ENCODE assay signal across 17 cellular contexts in the genomic region with DNA sequence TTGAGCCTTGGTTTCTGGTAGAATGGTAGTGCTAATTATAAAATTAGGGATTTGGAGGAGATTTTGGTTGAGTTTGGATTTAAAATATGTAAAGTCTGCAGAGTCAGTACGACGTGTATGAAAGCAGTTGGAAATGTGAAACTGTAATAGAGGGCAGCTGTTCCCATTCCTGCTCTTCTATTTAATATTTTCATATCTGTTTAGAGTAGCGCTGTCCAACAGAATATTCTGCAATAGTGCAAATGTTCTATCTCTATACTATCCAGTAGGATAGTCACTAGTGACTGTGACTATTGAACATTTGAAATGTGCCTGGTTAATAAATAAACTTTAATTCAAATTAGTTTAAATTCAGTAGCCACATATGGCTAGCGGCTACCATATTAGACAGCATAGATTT.
DNase-seq lines count a peak whose midpoint lies in the region; ATAC-seq and TF ChIP-seq lines count a peak whose summit lies in the region.
"Had no signal": no experiment of that assay in that cellular context is flagged by ENCODE, and none has a peak within 500 bp of the region (broad histone marks: within the 10 kb centered on the region; RNA-seq: fewer than 3 reads in every experiment).

No MANE protein-coding gene starts in this region.

- H3K18ac ChIP-seq in IMR-90 (ENCODE audit: low read depth, low read length) = no peak overlapping the region

- no peak overlapping the region for H3K9ac ChIP-seq in IMR-90 (ENCODE audit: low read depth, low read length)

- H3K27me3 ChIP-seq in IMR-90 (ENCODE audit: control insufficient read depth, insufficient read depth, low read length) = no peaks in the 10 kb centered on the region
- no peaks in the 10 kb centered on the region for H3K27me3 ChIP-seq in GM23338 (ENCODE audit: insufficient read depth)
- H3K27me3 ChIP-seq in heart right ventricle = no peaks in the 10 kb centered on the region

- H3K4ac ChIP-seq in IMR-90 (ENCODE audit: low read depth, low read length) = no peak overlapping the region

- H3K9me3 Mint-ChIP-seq in GM23338 (no peaks in the 10 kb centered on the region), endothelial cell (ENCODE audit: unreplicated experiment) (no peaks in the 10 kb centered on the region)
- H3K9me3 Mint-ChIP-seq: H9, HFFc6 had no signal

- no peak overlapping the region; the same call in 1 of the 2 replicates for H3K4me2 ChIP-seq in IMR-90 (ENCODE audit: low read depth, low read length)
- H3K4me2 ChIP-seq in GM23338 = no peak overlapping the region

- H3K79me2 ChIP-seq in GM23338 (replicated peaks; ENCODE audit: insufficient read depth) = no peaks in the 10 kb centered on the region

- no peak overlapping the region for H2BK20ac ChIP-seq in IMR-90 (ENCODE audit: low read depth, low read length)

- H2AFZ ChIP-seq in IMR-90 (replicated peaks; ENCODE audit: low read length, poor library complexity) (no peak overlapping the region), GM23338 (no peak overlapping the region)

- H4K5ac ChIP-seq in IMR-90 (ENCODE audit: low read depth, low read length) = no peak overlapping the region

- CTCF ChIA-PET in IMR-90 (lab: Yijun Ruan, JAX) = no interaction called here

- no peaks in the 10 kb centered on the region for H3K9me1 ChIP-seq in IMR-90 (ENCODE audit: insufficient read depth, low read length)

- H3K4me3 Mint-ChIP-seq in GM23338 = no peak overlapping the region
- H3K4me3 Mint-ChIP-seq in endothelial cell (ENCODE audit: unreplicated experiment) = no peak overlapping the region
- H3K4me3 Mint-ChIP-seq: CD4-positive, alpha-beta memory T cell; H9; HFFc6 had no signal

- ATAC-seq in IMR-90 (ENCODE audit: low read depth) (peak; percentile 87), GM18505 (IDR thresholded peaks at IDR 0.05; ENCODE audit: unreplicated experiment) (no peak), GM23338 (no peak), heart right ventricle (no peak)
- ATAC-seq: GM12878, HCT116 had no signal

- H3K36me3 Mint-ChIP-seq in GM23338 (ENCODE audit: low read depth) (no peaks in the 10 kb centered on the region), endothelial cell (ENCODE audit: low read depth, unreplicated experiment) (no peaks in the 10 kb centered on the region)
- H3K36me3 Mint-ChIP-seq: CD4-positive, alpha-beta memory T cell had no signal

- no peak overlapping the region for H2BK120ac ChIP-seq in IMR-90 (ENCODE audit: low read depth, low read length)

- H4K91ac ChIP-seq in IMR-90 (ENCODE audit: insufficient read depth, low read depth, low read length) = no peak overlapping the region

- H3K4me3 ChIP-seq in IMR-90 (ENCODE audit: insufficient read depth, low read depth, low read length) (no peak overlapping the region), choroid plexus epithelial cell (ENCODE audit: low read depth, low read length) (no peak overlapping the region), GM23338 (no peak overlapping the region), heart right ventricle (no peak overlapping the region)
- H3K4me3 ChIP-seq: GM12878 had no signal

- no peak overlapping the region for H2AK5ac ChIP-seq in IMR-90 (ENCODE audit: low read depth, low read length)

- H2AK9ac ChIP-seq in IMR-90 (replicated peaks; ENCODE audit: low read depth, low read length, poor library complexity) = no peak overlapping the region

- H3K27me3 Mint-ChIP-seq in GM23338 (ENCODE audit: insufficient read depth, low read depth, poor library complexity) = peaks cover 2% of the 10 kb centered on the region
- H3K27me3 Mint-ChIP-seq in endothelial cell (ENCODE audit: unreplicated experiment) = no peaks in the 10 kb centered on the region
- H3K27me3 Mint-ChIP-seq: CD4-positive, alpha-beta memory T cell had no signal

- H4K8ac ChIP-seq in IMR-90 (ENCODE audit: low read depth in 2 of 2, low read length in 2 of 2) = no peak overlapping the region

- H3K27ac Mint-ChIP-seq in GM23338 (no peak overlapping the region), endothelial cell (ENCODE audit: unreplicated experiment) (no peak overlapping the region)
- H3K27ac Mint-ChIP-seq: CD4-positive, alpha-beta memory T cell; H9; HFFc6 had no signal

- TF ChIP-seq RAD21 in IMR-90 (IDR thresholded peaks at IDR 0.05; ENCODE audit: low read length) = no peak

- BruUV-seq in IMR-90 (replicated peaks; lab: Mats Ljungman, UMichigan) = no TSS peak

- no peak for TF ChIP-seq POLR2A in IMR-90 (IDR thresholded peaks at IDR 0.05; ENCODE audit: low read depth, low read length)
- no peak for TF ChIP-seq POLR2A in GM18505 (IDR thresholded peaks at IDR 0.05; ENCODE audit: borderline replicate concordance, extremely low read depth, insufficient read depth, insufficient read length)

- no peak overlapping the region for H3K23ac ChIP-seq in IMR-90 (ENCODE audit: low read depth, low read length)

- 100% methylated on average over 1 of the region's 4 CpGs; no CpG with 5 or more reads in 1 of the 2 experiments for WGBS in IMR-90 (ENCODE audit: extremely low coverage in 2 of 2, insufficient read length in 1 of 2), 2 experiments
- WGBS in heart right ventricle, 2 donors = 65 to 76% methylated on average over 4 of the region's 4 CpGs

- no peaks in the 10 kb centered on the region for H3K79me1 ChIP-seq in IMR-90 (ENCODE audit: low read depth in 1 of 2, low read length in 2 of 2)

- DNase-seq in IMR-90 (peak; percentile 7), choroid plexus epithelial cell (ENCODE audit: low read depth) (peak; percentile 2), myocyte (ENCODE audit: low read depth) (peak; percentile 18), GM23338 (ENCODE audit: low spot score) (no peak), endothelial cell (ENCODE audit: low spot score) (no peak), heart right ventricle (no peak)
- DNase-seq: C1 segment of cervical spinal cord; Calu3; CD4-positive, alpha-beta memory T cell; COR-L47; DMS153; DND-41; H9; HFFc6 had no signal

- H3K9me2 ChIP-seq in GM23338 (ENCODE audit: insufficient read depth) = peaks cover 6% of the 10 kb centered on the region; the same call in 1 of the 2 replicates

- no peak overlapping the region for H2BK5ac ChIP-seq in IMR-90 (ENCODE audit: low read depth, low read length, poor library complexity, severe bottlenecking)

- H3K4me1 Mint-ChIP-seq in GM23338 (no peaks in the 10 kb centered on the region), endothelial cell (ENCODE audit: unreplicated experiment) (no peaks in the 10 kb centered on the region)
- H3K4me1 Mint-ChIP-seq: CD4-positive, alpha-beta memory T cell; H9 had no signal

- no peak overlapping the region for H3K56ac ChIP-seq in IMR-90 (ENCODE audit: extremely low read depth, insufficient read depth, low read length)

- H3K4me1 ChIP-seq in IMR-90 (ENCODE audit: control insufficient read depth, insufficient read depth, low read length) = no peaks in the 10 kb centered on the region
- H3K4me1 ChIP-seq in GM23338 (ENCODE audit: insufficient read depth) = no peaks in the 10 kb centered on the region
- no peaks in the 10 kb centered on the region for H3K4me1 ChIP-seq in heart right ventricle

- no peak overlapping the region for H2BK15ac ChIP-seq in IMR-90 (ENCODE audit: low read depth, low read length)

- no peaks in the 10 kb centered on the region for H3K9me3 ChIP-seq in IMR-90 (ENCODE audit: control insufficient read depth, insufficient read depth, low read length)
- peaks cover 0 to 4% (median 0%) of the 10 kb centered on the region in 11 donors for H3K9me3 ChIP-seq in heart right ventricle

- H4K20me1 ChIP-seq in IMR-90 (ENCODE audit: insufficient read depth, low read length) (no peaks in the 10 kb centered on the region), GM23338 (replicated peaks; ENCODE audit: insufficient read depth) (no peaks in the 10 kb centered on the region)

- H3K36me3 ChIP-seq in IMR-90 (ENCODE audit: control insufficient read depth, insufficient read depth, low read length) (no peaks in the 10 kb centered on the region), GM23338 (ENCODE audit: insufficient read depth) (no peaks in the 10 kb centered on the region), heart right ventricle (no peaks in the 10 kb centered on the region)

- dilution Hi-C loops in IMR-90 (cut with HindIII; ENCODE audit: low sequenced_read_pairs, unreplicated experiment) = no loop called here

- in situ Hi-C loops in IMR-90 (cut with MboI; ENCODE audit: low sequenced_read_pairs) = no loop called here

- intact Hi-C loops in IMR-90 (cut with micrococcal nuclease) = no loop called here
- intact Hi-C loops in heart right ventricle (cut with DNase I) = no loop called here

- no peak overlapping the region for H3K14ac ChIP-seq in IMR-90 (replicated peaks; ENCODE audit: low read depth, low read length)

- no peak overlapping the region for H3K27ac ChIP-seq in IMR-90 (ENCODE audit: insufficient read depth, low read length)
- no peak overlapping the region for H3K27ac ChIP-seq in GM23338 (ENCODE audit: low read depth)
- no peak overlapping the region for H3K27ac ChIP-seq in heart right ventricle

- no peaks in the 10 kb centered on the region for H3F3A ChIP-seq in GM23338 (replicated peaks; ENCODE audit: low read depth)

- POLR2A ChIA-PET in IMR-90 (lab: Charles Lee; ENCODE audit: unreplicated experiment) = no interaction called here

- TF ChIP-seq CTCF in IMR-90 (conservative IDR thresholded peaks at IDR 0.05; ENCODE audit: low read depth, low read length) (no peak), choroid plexus epithelial cell (conservative IDR thresholded peaks at IDR 0.05; ENCODE audit: low read depth, low read length) (no peak), GM23338 (conservative IDR thresholded peaks at IDR 0.05; ENCODE audit: low read depth in 2 of 2) (no peak), endothelial cell (IDR thresholded peaks at IDR 0.05; ENCODE audit: unreplicated experiment) (no peak), heart right ventricle (IDR thresholded peaks at IDR 0.05) (no peak)

TF ChIP-seq in IMR-90, 13 proteins besides CTCF, POLR2A, EP300 and RAD21:
- TF ChIP-seq CEBPB (IDR thresholded peaks at IDR 0.05; ENCODE audit: low read depth, low read length) (no peak), RFX5 (IDR thresholded peaks at IDR 0.05; ENCODE audit: low read depth, low read length) (no peak)

TF ChIP-seq in GM23338, 12 proteins besides CTCF, POLR2A, EP300 and RAD21 (continues in another document):
- TF ChIP-seq STAT1 (IDR thresholded peaks at IDR 0.05; ENCODE audit: unreplicated experiment) (no peak), ZNF114 (CRISPR knock-in tag; IDR thresholded peaks at IDR 0.05) (no peak), EZH2phosphoT487 (IDR thresholded peaks at IDR 0.05; ENCODE audit: unreplicated experiment) (no peak)

Comparison
In these comparisons a context has a peak if more than half of its experiments do, and no peak if none do; other contexts are left out.
1. DNase-seq: peak in IMR-90 (single experiment), choroid plexus epithelial cell (single experiment) and myocyte (single experiment); none in GM23338 (single experiment), endothelial cell (single experiment) and heart right ventricle (0 of 2).